8 cellular contexts compared by ENCODE assay signal in genomic region chr1:22053018-22053860, GRCh38. TPM values are rescaled to one million over a fixed set of nuclear protein-coding genes. Genes with fewer than 3 reads are reported as not detected.
DNase-seq lines count a peak whose midpoint lies in the region; ATAC-seq and TF ChIP-seq lines count a peak whose summit lies in the region.

No MANE protein-coding gene starts in this region.

- intact Hi-C loops in activated CD8-positive, alpha-beta T cell treated with anti-CD3 and anti-CD28 coated beads for 36 hours (cut with micrococcal nuclease), result loop anchor here (2.0 kb wide), 1 partner anchor 28 kb away; no protein-coding TSS in a partner anchor

- H3K27me3 ChIP-seq in effector memory CD4-positive, alpha-beta T cell (replicated peaks; ENCODE audit: control insufficient read depth, insufficient read depth, low read length, poor library complexity, severe bottlenecking), result no peaks in the 10 kb centered on the region

- peaks cover 42% of the 10 kb centered on the region for H3K36me3 Mint-ChIP-seq in activated CD8-positive, alpha-beta T cell treated with anti-CD3 and anti-CD28 coated beads for 36 hours (ENCODE audit: low read depth)

- peak; percentile 23 for ATAC-seq in GM18502 (IDR thresholded peaks at IDR 0.05; ENCODE audit: poor library complexity, unreplicated experiment)
- ATAC-seq in HG03045 (IDR thresholded peaks at IDR 0.05; ENCODE audit: unreplicated experiment), result peak; percentile 41
- ATAC-seq in activated CD8-positive, alpha-beta T cell treated with anti-CD3 and anti-CD28 coated beads for 36 hours, result peak; percentile 31

- no peaks in the 10 kb centered on the region for H3K9me3 ChIP-seq in effector memory CD4-positive, alpha-beta T cell (ENCODE audit: control insufficient read depth, low read length)

- POLR2A ChIA-PET in activated CD8-positive, alpha-beta T cell treated with anti-CD3 and anti-CD28 coated beads for 36 hours (lab: Charles Lee), result interaction anchor here (0.7 to 17.7 kb wide), 16 partner anchors 10 to 829 kb away, joined by 3 to 218 read pairs (median 5); partner anchors contain the start of gene USP48

- peak overlapping the region; percentile 99 for H3K27ac ChIP-seq in effector memory CD4-positive, alpha-beta T cell (ENCODE audit: insufficient read depth, low read length, poor library complexity, severe bottlenecking)

- H3K4me3 ChIP-seq in effector memory CD4-positive, alpha-beta T cell (ENCODE audit: insufficient read depth, low read depth, low read length, poor library complexity, severe bottlenecking), result peak overlapping the region; percentile 87

- CTCF ChIA-PET in activated CD8-positive, alpha-beta T cell treated with anti-CD3 and anti-CD28 coated beads for 36 hours (lab: Charles Lee), result interaction anchor here (0.8 to 6.4 kb wide), 5 partner anchors 13 to 53 kb away, joined by 3 to 40 read pairs (median 4); no protein-coding TSS in a partner anchor

- peaks cover 40% of the 10 kb centered on the region for H3K4me1 ChIP-seq in effector memory CD4-positive, alpha-beta T cell (ENCODE audit: control insufficient read depth, insufficient read depth, low read length, poor library complexity, severe bottlenecking)

- TF ChIP-seq CTCF in activated CD8-positive, alpha-beta T cell treated with anti-CD3 and anti-CD28 coated beads for 36 hours (IDR thresholded peaks at IDR 0.05), result no peak

- DNase-seq in 8988T (peak; percentile 26), NCI-H446 treated with DMSO at 0.1 percent for 48 hours (lab: John Stamatoyannopoulos, UW) (peak; percentile 23), medulla oblongata (ENCODE audit: extremely low spot score) (peak; percentile 61)
- peak; percentile 58 for DNase-seq in activated CD8-positive, alpha-beta T cell treated with anti-CD3 and anti-CD28 coated beads for 36 hours
- peak; percentile 39 to 47 (median 46) for DNase-seq in effector memory CD4-positive, alpha-beta T cell
- peak; percentile 24 for DNase-seq in stimulated activated CD8-positive, alpha-beta memory T cell treated with anti-CD3 and anti-CD28 coated beads, Interleukin-15, amount 100 ng/mL, for 24 hours (ENCODE audit: low read depth)

- H3K36me3 ChIP-seq in effector memory CD4-positive, alpha-beta T cell (ENCODE audit: control insufficient read depth, insufficient read depth, low read length), result peaks cover 5% of the 10 kb centered on the region

- H3K27me3 Mint-ChIP-seq in activated CD8-positive, alpha-beta T cell treated with anti-CD3 and anti-CD28 coated beads for 36 hours, result no peaks in the 10 kb centered on the region

- H3K4me3 Mint-ChIP-seq in activated CD8-positive, alpha-beta T cell treated with anti-CD3 and anti-CD28 coated beads for 36 hours, result peak overlapping the region; percentile 98

- peak overlapping the region; percentile 98 for H3K27ac Mint-ChIP-seq in activated CD8-positive, alpha-beta T cell treated with anti-CD3 and anti-CD28 coated beads for 36 hours

- H3K9me3 Mint-ChIP-seq in activated CD8-positive, alpha-beta T cell treated with anti-CD3 and anti-CD28 coated beads for 36 hours, result no peaks in the 10 kb centered on the region

- peaks cover 64% of the 10 kb centered on the region for H3K4me1 Mint-ChIP-seq in activated CD8-positive, alpha-beta T cell treated with anti-CD3 and anti-CD28 coated beads for 36 hours (ENCODE audit: low read depth)

RNA-seq across cellular contexts. Expression of gene CDC42, which starts 0.7 kb away (rescaled TPM):
- total RNA-seq in activated CD8-positive, alpha-beta T cell treated with anti-CD3 and anti-CD28 coated beads for 36 hours, result 100 to 1,000 TPM; 292 to 310 TPM

RNA-seq across cellular contexts. Expression of gene CELA3A, which starts 51.8 kb away (rescaled TPM):
- total RNA-seq in activated CD8-positive, alpha-beta T cell treated with anti-CD3 and anti-CD28 coated beads for 36 hours, result not detected

Comparison
In these comparisons a context has a peak if more than half of its experiments do, and no peak if none do; other contexts are left out.
1. Peak in every context shown above with its lines: DNase-seq, ATAC-seq, H3K4me3 ChIP-seq and H3K27ac ChIP-seq.